Comparison of ENCODE assay signal across 23 cellular contexts in genomic region chr11:20161923-20162322, GRCh38. TPM values are rescaled to one million over a fixed set of nuclear protein-coding genes. Genes with fewer than 3 reads are reported as not detected.
DNase-seq lines count a peak whose midpoint lies in the region; ATAC-seq, FAIRE-seq and TF ChIP-seq lines count a peak whose summit lies in the region.
"Had no signal": no experiment of that assay in that cellular context is flagged by ENCODE, and none has a peak within 500 bp of the region (broad histone marks: within the 10 kb centered on the region; RNA-seq: fewer than 3 reads in every experiment).

No MANE protein-coding gene starts in this region.

- TF ChIP-seq RAD21 in neural cell (conservative IDR thresholded peaks at IDR 0.05), result no peak

- TF ChIP-seq CTCF in neural cell (IDR thresholded peaks at IDR 0.05; ENCODE audit: poor library complexity, severe bottlenecking), result no peak

- no peak overlapping the region for H2AFZ ChIP-seq in neural cell (ENCODE audit: low read depth, low read length)

- H3K79me2 ChIP-seq in neural cell (replicated peaks; ENCODE audit: insufficient read depth, low read length), result no peaks in the 10 kb centered on the region

- H3K4me1 Mint-ChIP-seq in activated CD4-positive, alpha-beta T cell treated with anti-CD3 and anti-CD28 coated beads, Interleukin-2, amount 10 ng/mL, durations not matched to agents 24 days and 14 days, result peaks cover 14% of the 10 kb centered on the region

- no peak overlapping the region for H3K4me3 Mint-ChIP-seq in activated CD4-positive, alpha-beta T cell treated with anti-CD3 and anti-CD28 coated beads, Interleukin-2, amount 10 ng/mL, durations not matched to agents 24 days and 14 days
- H3K4me3 Mint-ChIP-seq: mesothelial cell of epicardium had no signal

- no peaks in the 10 kb centered on the region for H3F3A ChIP-seq in neural cell (ENCODE audit: insufficient read depth, low read length, poor library complexity, severe bottlenecking)

- no peak for FAIRE-seq in GM19239 (lab: Jason Lieb, UNC)

- H3K36me3 Mint-ChIP-seq in activated CD4-positive, alpha-beta T cell treated with anti-CD3 and anti-CD28 coated beads, Interleukin-2, amount 10 ng/mL, durations not matched to agents 24 days and 14 days (ENCODE audit: low read depth), result peaks cover 9% of the 10 kb centered on the region
- H3K36me3 Mint-ChIP-seq: mesothelial cell of epicardium had no signal

- H3K9me3 Mint-ChIP-seq in activated CD4-positive, alpha-beta T cell treated with anti-CD3 and anti-CD28 coated beads, Interleukin-2, amount 10 ng/mL, durations not matched to agents 24 days and 14 days, result peaks cover 39% of the 10 kb centered on the region
- H3K9me3 Mint-ChIP-seq: mesothelial cell of epicardium had no signal

- peak overlapping the region; percentile 68 for H3K27ac Mint-ChIP-seq in activated CD4-positive, alpha-beta T cell treated with anti-CD3 and anti-CD28 coated beads, Interleukin-2, amount 10 ng/mL, durations not matched to agents 24 days and 14 days
- H3K27ac Mint-ChIP-seq: mesothelial cell of epicardium had no signal

- WGBS in ectodermal cell, 2 experiments, result 0% methylated on average over 10 to 11 of the region's 13 CpGs

- H3K9ac ChIP-seq in HUES48 (ENCODE audit: low read depth, low read length) (no peak overlapping the region), neural cell (ENCODE audit: low read length) (no peak overlapping the region)
- H3K9ac ChIP-seq: KMS-11 had no signal

- no peak for TF ChIP-seq EP300 in neural cell (conservative IDR thresholded peaks at IDR 0.05; ENCODE audit: poor library complexity, severe bottlenecking)

- H3K27me3 ChIP-seq in HUES48 (ENCODE audit: control insufficient read depth, insufficient read depth, low read length) (peaks cover 100% of the 10 kb centered on the region), ectodermal cell (ENCODE audit: control insufficient read depth, insufficient read depth, low read length, poor library complexity, severe bottlenecking) (peaks cover 98% of the 10 kb centered on the region), neural cell (ENCODE audit: insufficient read depth, low read depth, low read length) (peaks cover 99% of the 10 kb centered on the region)

- no peak overlapping the region for H3K27ac ChIP-seq in HUES48 (ENCODE audit: low read depth, low read length)
- H3K27ac ChIP-seq in ectodermal cell (ENCODE audit: insufficient read depth, low read depth, low read length, poor library complexity, severe bottlenecking), result no peak overlapping the region
- no peak overlapping the region for H3K27ac ChIP-seq in neural cell (ENCODE audit: low read length)
- H3K27ac ChIP-seq: C4-2B, esophagus muscularis mucosa, gastroesophageal sphincter, KMS-11, neutrophil had no signal

- ATAC-seq in GM18873 (IDR thresholded peaks at IDR 0.05; ENCODE audit: low FRiP score, unreplicated experiment), result no peak
- ATAC-seq: gastroesophageal sphincter, left colon had no signal

- H3K4me1 ChIP-seq in HUES48 (ENCODE audit: control insufficient read depth, insufficient read depth, low read length) (peaks cover 60% of the 10 kb centered on the region), ectodermal cell (ENCODE audit: control insufficient read depth, insufficient read depth, low read length) (peaks cover 70% of the 10 kb centered on the region)

- no peak overlapping the region for H3K4me2 ChIP-seq in neural cell (ENCODE audit: low read length)
- H3K4me2 ChIP-seq: KMS-11 had no signal

- H3K9me3 ChIP-seq in HUES48 (ENCODE audit: control insufficient read depth, insufficient read depth, low read length), result no peaks in the 10 kb centered on the region
- H3K9me3 ChIP-seq in ectodermal cell (ENCODE audit: control insufficient read depth, low read length), result no peaks in the 10 kb centered on the region
- H3K9me3 ChIP-seq in neural cell (ENCODE audit: low read length), result no peaks in the 10 kb centered on the region
- H3K9me3 ChIP-seq: esophagus muscularis mucosa, neutrophil had no signal

- no peaks in the 10 kb centered on the region for H4K20me1 ChIP-seq in neural cell (ENCODE audit: insufficient read depth)

- intact Hi-C loops in activated CD4-positive, alpha-beta T cell treated with anti-CD3 and anti-CD28 coated beads, Interleukin-2, amount 10 ng/mL, durations not matched to agents 24 days and 14 days (cut with micrococcal nuclease), result loop anchor here (2.0 to 5.0 kb wide), 4 partner anchors 45 to 510 kb away; partner anchors contain the start of genes NAV2 and SLC6A5

- H3K27me3 Mint-ChIP-seq in activated CD4-positive, alpha-beta T cell treated with anti-CD3 and anti-CD28 coated beads, Interleukin-2, amount 10 ng/mL, durations not matched to agents 24 days and 14 days, result peaks cover 85% of the 10 kb centered on the region

- H3K9me2 ChIP-seq in neural cell (ENCODE audit: insufficient read depth, low read length), result no peaks in the 10 kb centered on the region

- H3K36me3 ChIP-seq in HUES48 (ENCODE audit: control insufficient read depth, insufficient read depth, low read length) (no peaks in the 10 kb centered on the region), ectodermal cell (ENCODE audit: control insufficient read depth, insufficient read depth, low read length) (no peaks in the 10 kb centered on the region), neural cell (ENCODE audit: insufficient read depth, low read length) (no peaks in the 10 kb centered on the region)
- H3K36me3 ChIP-seq: esophagus muscularis mucosa, gastroesophageal sphincter, neutrophil had no signal

- H3K4me3 ChIP-seq in HUES48 (ENCODE audit: low read depth, low read length) (0 out of 2 replicates have a peak overlapping the region, but pooled peaks have one; percentile 39), ectodermal cell (ENCODE audit: insufficient read depth, low read depth, low read length) (peak overlapping the region; percentile 49), neural cell (ENCODE audit: low read length) (no peak overlapping the region)
- H3K4me3 ChIP-seq: esophagus muscularis mucosa, gastroesophageal sphincter had no signal

- no peak for DNase-seq in activated CD4-positive, alpha-beta T cell treated with anti-CD3 and anti-CD28 coated beads, Interleukin-2, amount 10 ng/mL, durations not matched to agents 24 days and 14 days
- DNase-seq in activated CD4-positive, alpha-beta T cell treated with anti-CD3 and anti-CD28 coated beads for 4 hours, result no peak
- no peak for DNase-seq in activated effector memory CD4-positive, alpha-beta T cell treated with anti-CD3 and anti-CD28 coated beads, Interleukin-2, amount 50 U/mL, for 16 hours
- no peak for DNase-seq in GM19239 (ENCODE audit: insufficient read length, low spot score)
- DNase-seq: ACHN; activated effector memory CD4-positive, alpha-beta T cell treated with Interleukin-2 at 50 U/mL for 16 hours; amniotic stem cell; caudate nucleus; left colon; NCI-H187 treated with DMSO at 0.1 percent for 48 hours; NCI-H345 had no signal

TF ChIP-seq in neural cell, 6 proteins besides CTCF, POLR2A, EP300 and RAD21:
- TF ChIP-seq POLR2AphosphoS5 (IDR thresholded peaks at IDR 0.05) (peak; percentile 14), EZH2 (IDR thresholded peaks at IDR 0.05; ENCODE audit: borderline replicate concordance, insufficient read depth, low read length, poor library complexity, severe bottlenecking) (no peak)

RNA-seq across cellular contexts. Expression of gene DBX1, which starts 1.6 kb away (rescaled TPM):
- not detected in 2 replicates for total RNA-seq in activated CD4-positive, alpha-beta T cell treated with anti-CD3 and anti-CD28 coated beads, Interleukin-2, amount 10 ng/mL, durations not matched to agents 24 days and 14 days
- 5.7 TPM for polyA plus RNA-seq in ectodermal cell (2013, experiment 1 of 4)
- polyA plus RNA-seq in ectodermal cell (2013, experiment 2 of 4), result 6.5 TPM
- 12.6 TPM for polyA plus RNA-seq in ectodermal cell (2013, experiment 3 of 4)
- 10.0 TPM for polyA plus RNA-seq in ectodermal cell (2013, experiment 4 of 4)
- not detected in 2 replicates for polyA plus RNA-seq in neural cell
- polyA minus RNA-seq in neural cell, result not detected in 2 replicates
- total RNA-seq: activated CD8-positive, alpha-beta memory T cell treated with anti-CD3 and anti-CD28 coated beads for 36 hours; esophagus muscularis mucosa; gastroesophageal sphincter; left colon; mesothelial cell of epicardium; renal cortical epithelial cell had no signal
